In genomic region chr22:19253143-19253542, GRCh38 we compare ENCODE assay signal across 24 cellular contexts.
"Had no signal": no experiment of that assay in that cellular context is flagged by ENCODE, and none has a peak within 500 bp of the region (broad histone marks: within the 10 kb centered on the region; RNA-seq: fewer than 3 reads in every experiment).

No MANE protein-coding gene starts in this region.

- DNase-seq: dermis blood vessel endothelial cell; dorsolateral prefrontal cortex; effector CD4-positive, alpha-beta T cell; effector memory CD4-positive, alpha-beta T cell; endodermal cell; erythroblast; foreskin keratinocyte; heart left ventricle; hippocampal formation; left cardiac atrium; left lung; left ventricle myocardium superior; lower lobe of right lung; mesenchymal stem cell; mucosa of descending colon had no signal

- ATAC-seq: esophagus mucosa, foreskin keratinocyte, gastroesophageal sphincter, heart left ventricle, left cardiac atrium, left lung, left ventricle myocardium superior, lower lobe of right lung, mucosa of descending colon had no signal

- H3K27me3 ChIP-seq: dorsolateral prefrontal cortex, foreskin keratinocyte, gastroesophageal sphincter, heart left ventricle, left lung had no signal

- H3K9me3 ChIP-seq: lower lobe of right lung had no signal

- H3K27ac ChIP-seq: coronary artery, dorsolateral prefrontal cortex, epithelial cell of prostate, foreskin keratinocyte, gastroesophageal sphincter, heart left ventricle, left lung, lower lobe of right lung had no signal

- H3K4me1 ChIP-seq: foreskin keratinocyte, gastroesophageal sphincter, heart left ventricle, left lung, lower lobe of right lung had no signal

- FAIRE-seq: colon, endometrium, frontal cortex, islet of Langerhans, keratinocyte had no signal

- H3K36me3 ChIP-seq: lower lobe of right lung had no signal

- H3K4me3 ChIP-seq: coronary artery, dorsolateral prefrontal cortex, gastroesophageal sphincter, heart left ventricle, left lung, lower lobe of right lung, mucosa of descending colon had no signal
